7 cellular contexts compared by ENCODE assay signal in the genomic region with DNA sequence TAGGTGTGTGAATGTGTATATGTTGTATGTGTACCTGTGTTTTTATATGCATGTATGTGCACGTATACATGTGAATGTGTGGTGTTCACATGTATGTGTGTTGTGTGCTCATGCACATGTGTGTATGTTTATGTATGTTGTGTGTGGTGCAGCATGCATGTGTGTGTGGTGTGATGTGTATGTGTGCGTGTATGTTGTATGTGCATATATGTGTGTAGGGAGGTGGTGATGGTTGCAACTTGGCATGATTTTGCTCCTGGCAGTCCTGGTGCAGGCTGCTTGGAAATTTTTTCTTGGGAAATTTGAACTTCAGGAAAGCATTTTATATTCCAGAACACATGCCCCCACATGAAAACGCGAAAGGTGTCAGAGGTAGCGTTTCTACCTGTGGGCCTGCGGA.
"Had no signal": no experiment of that assay in that cellular context is flagged by ENCODE, and none has a peak within 500 bp of the region (broad histone marks: within the 10 kb centered on the region; RNA-seq: fewer than 3 reads in every experiment).

No MANE protein-coding gene starts in this region.

- H3K9me3 ChIP-seq: HAP-1 had no signal

- H3K4me3 ChIP-seq: GM23248, HAP-1 had no signal

- ATAC-seq: HCT116 had no signal

- DNase-seq: GM23248, GOT3, H7, HFFc6 had no signal

- H3K4me1 ChIP-seq: HAP-1 had no signal

- H2AFZ ChIP-seq: GM23248 had no signal

- H3K27ac ChIP-seq: GM23248, HL-60 had no signal

- H3K9ac ChIP-seq: GM23248 had no signal

- H3K36me3 ChIP-seq: HAP-1 had no signal
